26 cellular contexts compared by ENCODE assay signal in the genomic region with DNA sequence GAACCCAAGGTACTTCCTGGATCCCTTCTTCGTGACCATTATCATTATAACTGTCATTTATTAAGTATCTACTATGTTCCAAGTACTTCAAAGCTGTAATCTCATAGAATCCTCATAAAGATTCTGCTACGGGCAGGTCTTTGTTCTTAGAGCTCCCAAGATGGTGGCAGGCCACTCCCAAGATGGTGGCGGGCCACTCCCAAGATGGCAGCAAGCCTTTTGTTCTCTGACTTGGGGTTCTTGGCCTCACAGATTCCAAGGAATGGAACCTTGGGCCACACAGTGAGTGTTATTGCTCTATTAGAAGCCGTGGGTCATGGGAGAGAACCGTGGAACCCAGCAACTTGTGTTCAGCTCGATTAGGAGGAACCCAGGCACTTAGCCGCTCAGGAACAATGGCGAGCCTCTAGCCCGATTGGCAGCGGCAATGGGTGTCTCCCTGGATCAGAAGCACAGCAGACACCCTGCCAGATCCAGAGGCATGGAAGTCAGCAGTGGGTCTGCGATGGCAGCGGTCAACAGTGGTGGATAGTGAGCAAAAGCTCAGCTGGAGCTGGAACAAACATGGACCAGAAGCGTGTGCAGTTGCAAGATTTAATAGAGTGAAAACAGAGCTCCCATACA.
"Had no signal": no experiment of that assay in that cellular context is flagged by ENCODE, and none has a peak within 500 bp of the region (broad histone marks: within the 10 kb centered on the region; RNA-seq: fewer than 3 reads in every experiment).

No MANE protein-coding gene starts in this region.

- H3K9me3 ChIP-seq: adrenal gland, body of pancreas, colonic mucosa, esophagus squamous epithelium, left lung, psoas muscle, upper lobe of right lung had no signal

- FAIRE-seq: endometrium, islet of Langerhans had no signal

- H3K36me3 ChIP-seq: adrenal gland, colonic mucosa, esophagus squamous epithelium, left lung, upper lobe of right lung had no signal

- H3K4me3 ChIP-seq: adrenal gland, body of pancreas, colonic mucosa, esophagus squamous epithelium, left lung, lung, psoas muscle, upper lobe of right lung had no signal

- H3K27ac ChIP-seq: adrenal gland, body of pancreas, colonic mucosa, esophagus squamous epithelium, left lung, psoas muscle, upper lobe of right lung had no signal

- DNase-seq: activated CD4-positive, alpha-beta T cell treated with anti-CD3 and anti-CD28 coated beads for 36 hours; activated CD4-positive, CD25-positive, alpha-beta regulatory T cell; activated CD8-positive, alpha-beta T cell treated with anti-CD3 and anti-CD28 coated beads, Interleukin-2, amount 10 ng/mL, durations not matched to agents 7 days and 5 days; activated naive CD4-positive, alpha-beta T cell; activated naive CD8-positive, alpha-beta T cell treated with anti-CD3 and anti-CD28 coated beads for 36 hours; activated T-cell treated with anti-CD3 and anti-CD28 coated beads for 4 hours; activated T-cell treated with anti-CD3 and anti-CD28 coated beads, Interleukin-2, amount 50 U/mL, for 72 hours; adrenal gland; aorta; body of pancreas; cerebellar nuclear complex; colonic mucosa; effector CD8-positive, alpha-beta T cell; esophagus squamous epithelium; left lung; natural killer cell; psoas muscle; stimulated activated CD4-positive, alpha-beta T cell treated with anti-CD3 and anti-CD28 coated beads, Interleukin-15, amount 100 ng/mL, for 24 hours; stimulated activated CD4-positive, alpha-beta T cell treated with anti-CD3 and anti-CD28 coated beads, Interleukin-2, amount 100 ng/mL, for 24 hours; stimulated activated naive CD8-positive, alpha-beta T cell treated with anti-CD3 and anti-CD28 coated beads, Interleukin-15, Interleukin-2, amounts not matched to agents 100 U/mL and 50 U/mL, for 24 hours; substantia nigra; T-helper 1 cell; upper lobe of right lung had no signal

- H3K27me3 ChIP-seq: adrenal gland, body of pancreas, colonic mucosa, esophagus squamous epithelium, left lung, upper lobe of right lung had no signal

- H3K4me1 ChIP-seq: body of pancreas, psoas muscle, upper lobe of right lung had no signal
